Comparison of ENCODE assay signal across 8 cellular contexts in genomic region chr17:81510798-81511549, GRCh38. TPM values are rescaled to one million over a fixed set of nuclear protein-coding genes. Genes with fewer than 3 reads are reported as not detected.
DNase-seq lines count a peak whose midpoint lies in the region; ATAC-seq and TF ChIP-seq lines count a peak whose summit lies in the region.

No MANE protein-coding gene starts in this region.

- peaks cover 0 to 5% of the 10 kb centered on the region in 2 donors for H3K4me1 ChIP-seq in ascending aorta

- H3K27me3 ChIP-seq in BJ (ENCODE audit: control insufficient read depth, insufficient read depth, low read length), result no peaks in the 10 kb centered on the region
- no peaks in the 10 kb centered on the region for H3K27me3 ChIP-seq in ascending aorta

- intact Hi-C loops in ascending aorta (cut with DNase I), result loop anchor here (10.0 kb wide), 1 partner anchor 354 kb away; the partner anchor contains the start of gene P4HB

- H3K27ac ChIP-seq in ascending aorta, result peak overlapping the region; percentile 88 to 90

- POLR2A ChIA-PET in BJ (lab: Charles Lee), result interaction anchor here (1.3 kb wide), 1 partner anchor 116 kb away, joined by 3 read pairs; the partner anchor contains the start of gene BAHCC1

- CTCF ChIA-PET in BJ (lab: Yijun Ruan, JAX), result interaction anchor here (0.5 to 2.9 kb wide), 5 partner anchors 21 to 130 kb away, joined by 3 to 10 read pairs (median 3); no protein-coding TSS in a partner anchor

- no peak for DNase-seq in BJ (ENCODE audit: low read depth)
- DNase-seq in LHCN-M2 (ENCODE audit: low read depth), result peak; percentile 31
- no peak for DNase-seq in ascending aorta (ENCODE audit: low spot score in 2 of 2)
- peak; percentile 39 for DNase-seq in iris pigment epithelial cell (ENCODE audit: low read depth)
- peak; percentile 10 for DNase-seq in stimulated activated CD8-positive, alpha-beta memory T cell treated with anti-CD3 and anti-CD28 coated beads, Interleukin-12 subunit alpha, Interleukin-12 subunit beta, amount 100 ng/mL, for 1 hour (ENCODE audit: low read depth)
- no peak for DNase-seq in hippocampal formation (lab: John Stamatoyannopoulos, UW)

- H3K9me3 ChIP-seq in ascending aorta, result no peaks in the 10 kb centered on the region

- H3K4me3 ChIP-seq in BJ (ENCODE audit: low read depth, low read length) (peak overlapping the region; percentile 95), ascending aorta (peak overlapping the region; percentile 81 to 96)

- H3K36me3 ChIP-seq in BJ (ENCODE audit: control insufficient read depth, insufficient read depth, low read length), result peaks cover 31% of the 10 kb centered on the region
- peaks cover 40 to 46% of the 10 kb centered on the region in 2 donors for H3K36me3 ChIP-seq in ascending aorta

- ATAC-seq in GM19351 (IDR thresholded peaks at IDR 0.05; ENCODE audit: unreplicated experiment) (no peak), GM21381 (IDR thresholded peaks at IDR 0.05; ENCODE audit: unreplicated experiment) (no peak)

- TF ChIP-seq CTCF in BJ (IDR thresholded peaks at IDR 0.05; ENCODE audit: insufficient read depth, low read depth, low read length) (no peak), ascending aorta (IDR thresholded peaks at IDR 0.05) (no peak)

RNA-seq across cellular contexts. Expression of gene ACTG1, which starts 1.6 kb away (rescaled TPM):
- 2,988 and 3,774 TPM in 2 replicates for polyA plus RNA-seq in BJ (2011; rRNA removed)
- polyA minus RNA-seq in BJ (2011; rRNA and poly(A)+ RNA removed), result 4,016 and 6,647 TPM in 2 replicates
- total RNA-seq in LHCN-M2 (2014; rRNA removed) (6,893 and 8,596 TPM in 2 replicates), ascending aorta (6,075 TPM)
- polyA plus RNA-seq in LHCN-M2 (2012), result 8,200 TPM

RNA-seq across cellular contexts. Expression of gene FSCN2, which starts 17.2 kb away (rescaled TPM):
- polyA plus RNA-seq in BJ (2011; rRNA removed), result 1.1 and 1.3 TPM in 2 replicates
- polyA minus RNA-seq in BJ (2011; rRNA and poly(A)+ RNA removed), result 1.3 and 1.9 TPM in 2 replicates
- total RNA-seq in LHCN-M2 (2014; rRNA removed) (0.26 and 0.29 TPM in 2 replicates), ascending aorta (not detected)
- 0.70 TPM for polyA plus RNA-seq in LHCN-M2 (2012)

RNA-seq across cellular contexts. Expression of gene FAAP100, which starts 41.2 kb away (rescaled TPM):
- 7.5 and 11.2 TPM in 2 replicates for polyA plus RNA-seq in BJ (2011; rRNA removed)
- polyA minus RNA-seq in BJ (2011; rRNA and poly(A)+ RNA removed), result 9.0 and 10.3 TPM in 2 replicates
- 27.2 and 31.3 TPM in 2 replicates for total RNA-seq in LHCN-M2 (2014; rRNA removed)
- 20.5 TPM for polyA plus RNA-seq in LHCN-M2 (2012)
- total RNA-seq in ascending aorta, result 75.6 TPM

Comparison
In these comparisons a context has a peak if more than half of its experiments do, and no peak if none do; other contexts are left out.
1. DNase-seq: peak in LHCN-M2 (single experiment), iris pigment epithelial cell (single experiment) and stimulated activated CD8-positive, alpha-beta memory T cell treated with anti-CD3 and anti-CD28 coated beads, Interleukin-12 subunit alpha, Interleukin-12 subunit beta, amount 100 ng/mL, for 1 hour (single experiment); none in BJ (single experiment), ascending aorta (0 of 2) and hippocampal formation (0 of 2).